In the genomic region with DNA sequence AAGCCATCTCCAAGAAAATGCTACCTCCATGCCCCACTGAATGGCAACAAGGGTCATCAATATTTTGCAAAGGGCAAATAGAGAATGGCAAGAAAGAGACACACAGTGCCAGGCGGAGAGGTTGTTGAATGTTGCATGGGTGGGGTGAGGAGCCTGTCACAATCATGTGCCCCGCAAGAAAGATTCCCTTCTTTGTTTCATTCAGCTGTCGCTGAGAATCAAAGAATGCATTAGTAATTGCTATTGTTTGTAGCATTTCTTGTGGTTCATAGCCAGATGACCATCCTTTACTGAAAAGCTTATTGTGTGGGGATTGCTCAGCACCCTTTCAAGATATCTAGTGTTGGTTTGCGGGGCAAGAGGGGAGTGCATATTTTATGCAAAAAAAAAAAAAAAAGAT, we compare ENCODE assay signal across 14 cellular contexts.
"Had no signal": no experiment of that assay in that cellular context is flagged by ENCODE, and none has a peak within 500 bp of the region (broad histone marks: within the 10 kb centered on the region; RNA-seq: fewer than 3 reads in every experiment).

No MANE protein-coding gene starts in this region.

- H3K9me3 ChIP-seq: body of pancreas, right atrium auricular region, spleen, upper lobe of left lung had no signal

- H3K4me1 ChIP-seq: body of pancreas, parathyroid adenoma, upper lobe of left lung had no signal

- DNase-seq: activated CD4-positive, alpha-beta T cell treated with anti-CD3 and anti-CD28 coated beads, Interleukin-2, amount 50 U/mL, for 1 hour; activated naive CD4-positive, alpha-beta T cell treated with anti-CD3 and anti-CD28 coated beads for 36 hours; activated T-cell treated with anti-CD3 and anti-CD28 coated beads for 4 hours; body of pancreas; glutamatergic neuron; spleen; stimulated activated CD4-positive, alpha-beta T cell treated with anti-CD3 and anti-CD28 coated beads, Interleukin-1b, Interleukin-23, amount 100 ng/mL, for 48 hours; upper lobe of left lung had no signal

- ATAC-seq: activated T-helper 17 cell treated with anti-CD3 and anti-CD28 coated beads, Interleukin-2, amount 50 U/mL, for 72 hours; body of pancreas; left lobe of liver; stimulated activated memory B cell treated with anti-CD40 and anti-IgM and Interleukin-4, amounts not matched to agents 10 μg/mL and 1 μg/mL and 100 μg/mL, for 72 hours had no signal

- H3K36me3 ChIP-seq: neural progenitor cell, right atrium auricular region, spleen, upper lobe of left lung had no signal

- H3K27ac ChIP-seq: body of pancreas, neural progenitor cell, parathyroid adenoma, right atrium auricular region, spleen, upper lobe of left lung had no signal

- H3K4me3 ChIP-seq: body of pancreas, neural progenitor cell, right atrium auricular region, spleen, upper lobe of left lung had no signal

- H3K27me3 ChIP-seq: body of pancreas, neural progenitor cell, right atrium auricular region, upper lobe of left lung had no signal
